ENCODE assay signal across 8 cellular contexts in genomic region chr9:130997925-130998595, GRCh38. TPM values are rescaled to one million over a fixed set of nuclear protein-coding genes. Genes with fewer than 3 reads are reported as not detected.
DNase-seq lines count a peak whose midpoint lies in the region; ATAC-seq and TF ChIP-seq lines count a peak whose summit lies in the region.

No MANE protein-coding gene starts in this region.

- H3K27me3 Mint-ChIP-seq in T-helper 17 cell = peaks cover 42% of the 10 kb centered on the region

- TF ChIP-seq CTCF in VCaP (conservative IDR thresholded peaks at IDR 0.05) (peak; percentile 87), mucosa of descending colon (IDR thresholded peaks at IDR 0.05) (no peak), transverse colon (IDR thresholded peaks at IDR 0.05) (peak; percentile 55 to 80 (median 68))

- intact Hi-C loops in mucosa of descending colon (cut with DNase I, micrococcal nuclease) = no loop called here
- intact Hi-C loops in transverse colon (cut with DNase I; ENCODE audit: low total_unique reads) = no loop called here

- in situ Hi-C loops in transverse colon (cut with MboI; ENCODE audit: low pct_ligation_motif_present in 1 of 4, low pct_unique_long_range_greater_than_20kb in 1 of 4, low sequenced_read_pairs in 3 of 4) = no loop called here

- H3K36me3 ChIP-seq in mucosa of descending colon (ENCODE audit: low read depth) = no peaks in the 10 kb centered on the region
- no peaks in the 10 kb centered on the region for H3K36me3 ChIP-seq in transverse colon

- H3K27ac ChIP-seq in VCaP (no peak overlapping the region), transverse colon (no peak overlapping the region)

- no peak overlapping the region for H3K4me3 Mint-ChIP-seq in T-helper 17 cell

- no peak for TF ChIP-seq POLR2A in transverse colon (IDR thresholded peaks at IDR 0.05)

- ATAC-seq in mucosa of descending colon (peak; percentile 89), T-helper 17 cell (no peak)

- DNase-seq in activated CD8-positive, alpha-beta memory T cell treated with anti-CD3 and anti-CD28 coated beads for 24 hours = peak; percentile 66
- no peak for DNase-seq in activated CD8-positive, alpha-beta memory T cell treated with anti-CD3 and anti-CD28 coated beads, Interleukin-2, amount 50 U/mL, for 4 hours
- peak; percentile 14 for DNase-seq in NCI-H146 treated with DMSO at 0.1 percent for 48 hours (lab: John Stamatoyannopoulos, UW; ENCODE audit: unreplicated experiment)
- DNase-seq in epidermal melanocyte (ENCODE audit: insufficient read length, low spot score) = peak; percentile 93
- DNase-seq in mucosa of descending colon = peak; percentile 67 to 81 (median 80)
- DNase-seq in transverse colon = peak; percentile 72
- DNase-seq in T-helper 17 cell = no peak

- H3K36me3 Mint-ChIP-seq in T-helper 17 cell (ENCODE audit: low read depth) = peaks cover 4% of the 10 kb centered on the region

- WGBS in transverse colon (ENCODE audit: low coverage in 1 of 2), 2 donors = 46% methylated on average over 28 of the region's 28 CpGs; no CpG with 5 or more reads in 1 of the 2 donors

- no peak overlapping the region for H3K27ac Mint-ChIP-seq in T-helper 17 cell

- no peak overlapping the region for H3K4me3 ChIP-seq in mucosa of descending colon
- no peak overlapping the region for H3K4me3 ChIP-seq in transverse colon

- TF ChIP-seq EP300 in transverse colon (IDR thresholded peaks at IDR 0.05; ENCODE audit: low read depth) = no peak

- H3K9me3 ChIP-seq in mucosa of descending colon = no peaks in the 10 kb centered on the region
- no peaks in the 10 kb centered on the region for H3K9me3 ChIP-seq in transverse colon
- H3K9me3 ChIP-seq in T-helper 17 cell (ENCODE audit: control insufficient read depth, low read length, poor library complexity, severe bottlenecking) = no peaks in the 10 kb centered on the region

- peaks cover 10% of the 10 kb centered on the region for H3K4me1 Mint-ChIP-seq in T-helper 17 cell

- no peaks in the 10 kb centered on the region for H3K4me1 ChIP-seq in mucosa of descending colon (ENCODE audit: low read depth)
- H3K4me1 ChIP-seq in transverse colon = no peaks in the 10 kb centered on the region

- H3K27me3 ChIP-seq in transverse colon = peaks cover 36% of the 10 kb centered on the region

RNA-seq across cellular contexts. Expression of gene LAMC3, which starts 10.9 kb away (rescaled TPM):
- under 1 TPM; 0.58 to 0.73 (median 0.69) TPM for total RNA-seq in mucosa of descending colon
- total RNA-seq in transverse colon = 1 to 10 TPM in 3 of 4 donors, under 1 TPM in 1; 0.82 to 6.6 (median 3.9) TPM
- under 1 TPM; 0.47 to 0.50 TPM for total RNA-seq in T-helper 17 cell

RNA-seq across cellular contexts. Expression of gene FIBCD1, which starts 59.0 kb away (rescaled TPM):
- total RNA-seq in mucosa of descending colon = 10 to 100 TPM in 1 of 3 donors, 1 to 10 TPM in 2; 2.6 to 10.7 (median 7.3) TPM
- 10 to 100 TPM in 1 of 4 donors, 1 to 10 TPM in 2, not detected in 1; 1.6 to 54.7 (median 3.3) TPM for total RNA-seq in transverse colon
- not detected for total RNA-seq in T-helper 17 cell

Comparison
In these comparisons a context has a peak if more than half of its experiments do, and no peak if none do; other contexts are left out.
1. DNase-seq: peak in activated CD8-positive, alpha-beta memory T cell treated with anti-CD3 and anti-CD28 coated beads for 24 hours (single experiment), NCI-H146 treated with DMSO at 0.1 percent for 48 hours (single experiment), epidermal melanocyte (single experiment), mucosa of descending colon (3 of 3) and transverse colon (single experiment); none in activated CD8-positive, alpha-beta memory T cell treated with anti-CD3 and anti-CD28 coated beads, Interleukin-2, amount 50 U/mL, for 4 hours (single experiment) and T-helper 17 cell (0 of 3).